In the genomic region with DNA sequence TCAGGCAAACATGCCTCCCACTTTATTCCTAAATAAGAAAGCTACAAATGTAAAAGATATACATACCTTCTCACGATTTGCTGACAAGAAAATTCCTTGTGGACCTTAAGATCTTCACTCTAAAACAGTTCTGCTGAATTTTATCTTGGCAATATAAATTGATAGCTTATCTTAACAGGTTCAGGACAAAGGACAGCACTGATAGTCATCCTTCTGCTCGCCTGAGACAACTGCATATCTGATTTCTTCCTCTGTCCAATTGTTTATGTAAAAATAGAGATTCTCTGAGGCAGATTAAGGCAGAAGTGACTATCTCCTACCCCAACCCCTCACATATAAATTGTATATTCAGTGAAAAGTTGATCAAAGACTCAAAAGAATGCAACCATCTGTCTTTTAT, we compare ENCODE assay signal across 1 cellular context.
TF ChIP-seq lines count a peak whose summit lies in the region.

No MANE protein-coding gene starts in this region.

TF ChIP-seq in A549, 52 proteins besides CTCF, POLR2A, EP300 and RAD21 (continued from another document):
- TF ChIP-seq REST (IDR thresholded peaks at IDR 0.05) (peak; percentile 78; the same call in 1 of the 2 replicates), GATA3 (IDR thresholded peaks at IDR 0.05; ENCODE audit: borderline replicate concordance) (no peak), HDAC2 (IDR thresholded peaks at IDR 0.05) (no peak), SMC3 (IDR thresholded peaks at IDR 0.05) (no peak), HEYL (CRISPR knock-in tag; IDR thresholded peaks at IDR 0.05) (no peak), FOXS1 (CRISPR knock-in tag; IDR thresholded peaks at IDR 0.05) (no peak)
